ENCODE assay signal across 8 cellular contexts in the genomic region with DNA sequence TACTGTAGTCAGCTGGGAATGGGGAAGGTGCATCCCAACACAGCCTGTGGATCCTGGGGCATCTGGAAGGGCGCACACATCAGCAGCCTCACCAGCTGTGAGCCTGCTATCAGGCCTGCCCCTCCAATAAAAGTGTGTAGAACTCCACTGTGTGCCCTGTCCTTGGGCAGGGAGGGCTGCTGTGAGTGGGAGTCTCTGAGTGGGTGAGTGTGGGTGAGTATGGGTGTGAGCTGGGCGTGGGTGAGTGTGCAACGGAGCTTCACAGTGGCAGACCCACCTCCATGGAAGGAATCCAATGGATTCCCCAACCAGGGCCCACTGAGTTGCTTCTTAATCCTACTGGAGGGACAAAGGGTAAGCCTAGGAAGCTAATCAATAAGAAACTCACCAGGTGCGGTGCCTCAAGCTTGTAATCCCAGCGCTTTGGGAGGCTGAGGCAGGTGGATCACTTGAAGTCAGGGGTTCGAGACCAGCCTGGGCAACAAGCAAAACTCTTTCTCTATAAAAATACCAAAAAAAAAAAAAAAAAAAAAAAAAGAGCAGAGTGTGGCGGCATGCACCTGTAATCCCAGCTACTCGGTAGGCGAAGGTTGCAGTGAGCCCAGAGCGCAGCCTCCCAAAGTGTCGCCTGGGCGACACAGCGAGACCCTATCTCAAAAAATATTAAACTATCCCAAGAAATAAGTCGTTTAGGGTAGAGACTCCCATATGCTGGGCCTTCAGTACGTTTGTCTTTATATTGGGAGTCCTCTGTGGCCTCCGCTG. TPM values are rescaled to one million over a fixed set of nuclear protein-coding genes. Genes with fewer than 3 reads are reported as not detected.
A peak's percentile ranks its signal among the peaks of the same experiment; 100 is the strongest.
DNase-seq lines count a peak whose midpoint lies in the region; ATAC-seq, FAIRE-seq and TF ChIP-seq lines count a peak whose summit lies in the region.

No MANE protein-coding gene starts in this region.

- SMC1A ChIA-PET in GM12878 (lab: Charles Lee; ENCODE audit: uncharacterized antibody, unreplicated experiment) = interaction anchor here (0.8 to 4.1 kb wide), 5 partner anchors 20 to 318 kb away, joined by 3 to 18 read pairs (median 6); a partner anchor contains a TSS

- H3K79me2 ChIP-seq in GM12878 (ENCODE audit: control insufficient read depth, insufficient read depth, low read length) = peaks cover 24% of the 10 kb centered on the region

- H3K36me3 Mint-ChIP-seq in activated naive CD4-positive, alpha-beta T cell treated with anti-CD3 and anti-CD28 coated beads, Interleukin-2, amount 50 U/mL, for 24 hours = peaks cover 3% of the 10 kb centered on the region

- H4K20me1 ChIP-seq in GM12878 (ENCODE audit: control insufficient read depth, insufficient read depth) = no peaks in the 10 kb centered on the region

- DNase-seq in activated naive CD4-positive, alpha-beta T cell (lab: John Stamatoyannopoulos, UW) = no peak
- DNase-seq in GM12878 (ENCODE audit: low read depth, low spot score) (no peak), upper lobe of left lung (no peak), urothelium cell line (ENCODE audit: low spot score) (no peak), iPS-NIHi7 (ENCODE audit: extremely low spot score) (no peak)
- DNase-seq in stimulated activated CD4-positive, alpha-beta T cell treated with anti-CD3 and anti-CD28 coated beads, Interleukin-15, amount 100 ng/mL, for 24 hours = no peak

- H2AFZ ChIP-seq in GM12878 (ENCODE audit: control insufficient read depth, low read depth, low read length) = no peak overlapping the region

- no peak for TF ChIP-seq POLR2A in GM12878 (IDR thresholded peaks at IDR 0.05; ENCODE audit: low read depth, low read length)
- no peak for TF ChIP-seq POLR2A in upper lobe of left lung (IDR thresholded peaks at IDR 0.05)

- intact Hi-C loops in GM12878 (cut with micrococcal nuclease; ENCODE audit: unreplicated experiment) = loop anchor here (1.0 kb wide), 1 partner anchor 19 kb away; a partner anchor contains a TSS

- WGBS in GM12878 (ENCODE audit: insufficient coverage, insufficient replicate concordance, low lambda C conversion rate, missing lambda C conversion rate) = 76% methylated on average over 15 of the region's 16 CpGs
- 77 to 81% methylated on average over 14 to 15 of the region's 16 CpGs for WGBS in upper lobe of left lung, 2 donors

- no peaks in the 10 kb centered on the region for H3K27me3 ChIP-seq in GM12878 (replicated peaks in 1 of 2; ENCODE audit: control insufficient read depth in 2 of 2, insufficient read depth in 2 of 2, low read length in 1 of 2)
- no peaks in the 10 kb centered on the region for H3K27me3 ChIP-seq in mononuclear cell (ENCODE audit: insufficient read depth, low read length)
- H3K27me3 ChIP-seq in upper lobe of left lung = no peaks in the 10 kb centered on the region

- peaks cover 11% of the 10 kb centered on the region for H3K4me1 Mint-ChIP-seq in activated naive CD4-positive, alpha-beta T cell treated with anti-CD3 and anti-CD28 coated beads, Interleukin-2, amount 50 U/mL, for 24 hours

- no peak for ATAC-seq in GM12878
- ATAC-seq in upper lobe of left lung (ENCODE audit: low FRiP score in 2 of 2) = no peak

- no peak overlapping the region for H3K27ac ChIP-seq in GM12878 (ENCODE audit: control insufficient read depth, insufficient read depth)
- H3K27ac ChIP-seq in upper lobe of left lung = peak overlapping the region in 3 of 4 donors; percentile 76 to 95 (median 85)

- no peaks in the 10 kb centered on the region for H3K27me3 Mint-ChIP-seq in activated naive CD4-positive, alpha-beta T cell treated with anti-CD3 and anti-CD28 coated beads, Interleukin-2, amount 50 U/mL, for 24 hours

- RAD21 ChIA-PET in GM12878 (lab: Charles Lee; ENCODE audit: unreplicated experiment) = interaction anchor here (0.9 to 4.5 kb wide), 14 partner anchors 9 to 318 kb away, joined by 3 to 24 read pairs (median 3); a partner anchor contains a TSS

- peak overlapping the region; percentile 86 for H3K4me3 Mint-ChIP-seq in activated naive CD4-positive, alpha-beta T cell treated with anti-CD3 and anti-CD28 coated beads, Interleukin-2, amount 50 U/mL, for 24 hours

- H3K4me3 ChIP-seq in GM12878 (peak overlapping the region; percentile 87; the same call in 1 of the 2 replicates), mononuclear cell (ENCODE audit: low read length) (peak overlapping the region; percentile 93), upper lobe of left lung (peak overlapping the region in 3 of 4 donors; percentile 55 to 85 (median 64))

- FAIRE-seq in GM12878 (lab: Jason Lieb, UNC) (no peak), urothelium cell line (lab: Jason Lieb, UNC) (no peak)

- peaks cover 22 to 23% of the 10 kb centered on the region in 2 experiments for H3K36me3 ChIP-seq in GM12878 (ENCODE audit: control insufficient read depth in 2 of 2, insufficient read depth in 2 of 2, low read length in 1 of 2)
- peaks cover 12 to 48% (median 41%) of the 10 kb centered on the region in 4 donors for H3K36me3 ChIP-seq in upper lobe of left lung

- H3K9me3 ChIP-seq in GM12878 (replicated peaks; ENCODE audit: control insufficient read depth, insufficient read depth, low read length) = no peaks in the 10 kb centered on the region
- no peaks in the 10 kb centered on the region for H3K9me3 ChIP-seq in mononuclear cell (ENCODE audit: low read depth, low read length)
- H3K9me3 ChIP-seq in upper lobe of left lung = no peaks in the 10 kb centered on the region

- H3K9me3 Mint-ChIP-seq in activated naive CD4-positive, alpha-beta T cell treated with anti-CD3 and anti-CD28 coated beads, Interleukin-2, amount 50 U/mL, for 24 hours = no peaks in the 10 kb centered on the region

- H3K4me2 ChIP-seq in GM12878 (ENCODE audit: control insufficient read depth, insufficient read depth) = peak overlapping the region; percentile 45; the same call in 1 of the 2 replicates

- in situ Hi-C loops in GM12878 (cut with MboI) = loop anchor here (25.0 kb wide), 1 partner anchor 1367 kb away; a partner anchor contains a TSS

- POLR2A ChIA-PET in GM12878 (lab: Charles Lee) = interaction anchor here (0.6 to 3.6 kb wide), 15 partner anchors 8 to 748 kb away, joined by 3 to 26 read pairs (median 3); a partner anchor contains a TSS

- peak overlapping the region; percentile 88 for H3K27ac Mint-ChIP-seq in activated naive CD4-positive, alpha-beta T cell treated with anti-CD3 and anti-CD28 coated beads, Interleukin-2, amount 50 U/mL, for 24 hours

- no peak for TF ChIP-seq RAD21 in GM12878 (IDR thresholded peaks at IDR 0.05; ENCODE audit: insufficient read depth, low read depth, low read length)

- TF ChIP-seq EP300 in GM12878 (IDR thresholded peaks at IDR 0.05; ENCODE audit: borderline replicate concordance in 1 of 2, control insufficient read depth in 1 of 2, low read depth in 2 of 2, low read length in 2 of 2) (no peak), upper lobe of left lung (IDR thresholded peaks at IDR 0.05) (no peak)

- H3K9ac ChIP-seq in GM12878 (ENCODE audit: control insufficient read depth, insufficient read depth, low read length) = no peak overlapping the region

- H3K4me1 ChIP-seq in GM12878 (ENCODE audit: control insufficient read depth, insufficient read depth, low read length) (peaks cover 3% of the 10 kb centered on the region; the same call in 1 of the 2 replicates), mononuclear cell (ENCODE audit: insufficient read depth, low read length) (peaks cover 32% of the 10 kb centered on the region), upper lobe of left lung (peaks cover 23 to 35% (median 25%) of the 10 kb centered on the region in 4 donors)

- BruUV-seq in GM12878 (replicated peaks; lab: Mats Ljungman, UMichigan) = no TSS peak

- CTCF ChIA-PET in GM12878 (lab: Yijun Ruan, JAX) = interaction anchor here (0.8 to 6.4 kb wide), 9 partner anchors 11 to 1307 kb away, joined by 3 to 74 read pairs (median 5); a partner anchor contains a TSS

- no peak for TF ChIP-seq CTCF in GM12878 (IDR thresholded peaks at IDR 0.05 in 2 of 3, conservative IDR thresholded peaks at IDR 0.05 in 1 of 3; ENCODE audit: control insufficient read depth in 2 of 3, extremely low read depth in 1 of 3, insufficient read depth in 1 of 3, low read depth in 3 of 3, low read length in 3 of 3)
- TF ChIP-seq CTCF in upper lobe of left lung (IDR thresholded peaks at IDR 0.05) = no peak

RNA-seq across cellular contexts. Expression of a gene that starts 0.6 kb away (rescaled TPM):
- total RNA-seq in GM12878 (2013; cell fraction: nucleolus; rRNA removed) = 79.1 and 84.8 TPM in 2 replicates
- total RNA-seq in GM12878 (2014; rRNA removed) (19.5 and 19.7 TPM in 2 replicates), GM12878 (2014; rRNA removed; fragmentation: Illumina TruSeq; extraction: Trizol) (10.0 and 10.6 TPM in 2 replicates), GM12878 (2021) (23.5 and 25.6 TPM in 2 replicates), mononuclear cell (1.3 TPM), upper lobe of left lung (10 to 100 TPM in 2 of 6 donors, 1 to 10 TPM in 4; 3.8 to 21.0 (median 9.4) TPM)
- polyA plus RNA-seq in GM12878 (2011; ENCODE audit: low read depth) = 8.6 TPM
- polyA plus RNA-seq in GM12878 (2011; rRNA removed) (19.1 and 22.1 TPM in 2 replicates), GM12878 (2014; fragmentation: Illumina TruSeq; extraction: Trizol) (10.7 and 11.5 TPM in 2 replicates), GM12878 (2014; fragmentation: Nextera tagmentation; extraction: Ambion mirVana) (1 to 10 TPM; 5.2 to 8.0 TPM), GM12878 (2014; rRNA removed) (27.3 and 27.4 TPM in 2 replicates), GM12878 (2016; fragmentation: Nextera tagmentation; extraction: Ambion mirVana) (10 to 100 TPM; 29.5 to 30.4 TPM)
- 13.5 and 18.1 TPM in 2 replicates for polyA plus RNA-seq in GM12878 (2011; cell fraction: cytosol; rRNA removed)
- 121 and 130 TPM in 2 replicates for polyA plus RNA-seq in GM12878 (2011; cell fraction: nucleus; rRNA removed)
- 15.9 and 16.7 TPM in 2 replicates for polyA plus RNA-seq in GM12878 (2012)
- 11.0 and 13.1 TPM in 2 replicates for polyA minus RNA-seq in GM12878 (2011; rRNA and poly(A)+ RNA removed)
- 4.5 and 7.6 TPM in 2 replicates for polyA minus RNA-seq in GM12878 (2011; cell fraction: cytosol; rRNA and poly(A)+ RNA removed)
- 18.5 and 31.2 TPM in 2 replicates for polyA minus RNA-seq in GM12878 (2011; cell fraction: nucleus; rRNA and poly(A)+ RNA removed)

RNA-seq across cellular contexts. Expression of a gene that starts 19.0 kb away (rescaled TPM):
- 81.1 and 96.0 TPM in 2 replicates for total RNA-seq in GM12878 (2013; cell fraction: nucleolus; rRNA removed)
- total RNA-seq in GM12878 (2014; rRNA removed) (31.6 and 40.4 TPM in 2 replicates), GM12878 (2014; rRNA removed; fragmentation: Illumina TruSeq; extraction: Trizol) (21.3 TPM in 2 replicates), GM12878 (2021) (56.3 and 58.9 TPM in 2 replicates), mononuclear cell (14.4 TPM), upper lobe of left lung (100 to 1,000 TPM in 1 of 6 donors, 10 to 100 TPM in 5; 40.7 to 108 (median 61.9) TPM)
- 23.7 TPM for polyA plus RNA-seq in GM12878 (2011; ENCODE audit: low read depth)
- polyA plus RNA-seq in GM12878 (2011; rRNA removed) (24.2 and 40.5 TPM in 2 replicates), GM12878 (2014; fragmentation: Illumina TruSeq; extraction: Trizol) (12.6 and 22.1 TPM in 2 replicates), GM12878 (2014; fragmentation: Nextera tagmentation; extraction: Ambion mirVana) (10 to 100 TPM; 10.3 to 19.8 TPM), GM12878 (2014; rRNA removed) (44.5 and 48.8 TPM in 2 replicates), GM12878 (2016; fragmentation: Nextera tagmentation; extraction: Ambion mirVana) (10 to 100 TPM; 56.6 to 57.8 TPM)
- 45.4 and 64.5 TPM in 2 replicates for polyA plus RNA-seq in GM12878 (2011; cell fraction: cytosol; rRNA removed)
- polyA plus RNA-seq in GM12878 (2011; cell fraction: nucleus; rRNA removed) = 188 and 193 TPM in 2 replicates
- 43.0 and 46.7 TPM in 2 replicates for polyA plus RNA-seq in GM12878 (2012)
- polyA minus RNA-seq in GM12878 (2011; rRNA and poly(A)+ RNA removed) = 53.8 and 78.0 TPM in 2 replicates
- polyA minus RNA-seq in GM12878 (2011; cell fraction: cytosol; rRNA and poly(A)+ RNA removed) = 17.4 and 27.0 TPM in 2 replicates
- polyA minus RNA-seq in GM12878 (2011; cell fraction: nucleus; rRNA and poly(A)+ RNA removed) = 46.8 and 70.7 TPM in 2 replicates

RNA-seq across cellular contexts. Expression of a gene that starts 21.8 kb away (rescaled TPM):
- total RNA-seq in GM12878 (2013; cell fraction: nucleolus; rRNA removed) = 34.1 and 48.7 TPM in 2 replicates
- 25.7 and 27.7 TPM in 2 replicates for total RNA-seq in GM12878 (2014; rRNA removed)
- total RNA-seq in GM12878 (2014; rRNA removed; fragmentation: Illumina TruSeq; extraction: Trizol) = 19.9 and 21.0 TPM in 2 replicates
- total RNA-seq in GM12878 (2021) = 20.3 and 24.6 TPM in 2 replicates
- 8.8 TPM for polyA plus RNA-seq in GM12878 (2011; ENCODE audit: low read depth)
- 15.2 and 19.3 TPM in 2 replicates for polyA plus RNA-seq in GM12878 (2011; rRNA removed)
- polyA plus RNA-seq in GM12878 (2011; cell fraction: cytosol; rRNA removed) = 24.1 and 26.6 TPM in 2 replicates
- polyA plus RNA-seq in GM12878 (2011; cell fraction: nucleus; rRNA removed) = 18.4 and 21.1 TPM in 2 replicates
- polyA plus RNA-seq in GM12878 (2012) = 11.5 and 16.8 TPM in 2 replicates
- polyA plus RNA-seq in GM12878 (2014; fragmentation: Illumina TruSeq; extraction: Trizol) = 22.2 and 25.7 TPM in 2 replicates
- polyA plus RNA-seq in GM12878 (2014; fragmentation: Nextera tagmentation; extraction: Ambion mirVana) = 1 to 10 TPM; 5.6 to 9.0 TPM
- polyA plus RNA-seq in GM12878 (2014; rRNA removed) = 30.4 and 32.2 TPM in 2 replicates
- polyA plus RNA-seq in GM12878 (2016; fragmentation: Nextera tagmentation; extraction: Ambion mirVana) = 10 to 100 TPM; 35.9 to 39.5 TPM
- 22.6 and 28.6 TPM in 2 replicates for polyA minus RNA-seq in GM12878 (2011; rRNA and poly(A)+ RNA removed)
- polyA minus RNA-seq in GM12878 (2011; cell fraction: cytosol; rRNA and poly(A)+ RNA removed) = 5.5 and 6.2 TPM in 2 replicates
- 24.1 and 39.4 TPM in 2 replicates for polyA minus RNA-seq in GM12878 (2011; cell fraction: nucleus; rRNA and poly(A)+ RNA removed)
- total RNA-seq in mononuclear cell = 5.0 TPM
- total RNA-seq in upper lobe of left lung = 10 to 100 TPM in 5 of 6 donors, 1 to 10 TPM in 1; 5.0 to 19.3 (median 12.5) TPM

RNA-seq across cellular contexts. Expression of a gene that starts 40.2 kb away (rescaled TPM):
- total RNA-seq in GM12878 (2013; cell fraction: nucleolus; rRNA removed) = 219 and 229 TPM in 2 replicates
- total RNA-seq in GM12878 (2014; rRNA removed) = 139 and 158 TPM in 2 replicates
- 150 and 156 TPM in 2 replicates for total RNA-seq in GM12878 (2014; rRNA removed; fragmentation: Illumina TruSeq; extraction: Trizol)
- 108 and 113 TPM in 2 replicates for total RNA-seq in GM12878 (2021)
- 74.2 TPM for polyA plus RNA-seq in GM12878 (2011; ENCODE audit: low read depth)
- polyA plus RNA-seq in GM12878 (2011; rRNA removed) = 241 and 262 TPM in 2 replicates
- 209 and 229 TPM in 2 replicates for polyA plus RNA-seq in GM12878 (2011; cell fraction: cytosol; rRNA removed)
- polyA plus RNA-seq in GM12878 (2011; cell fraction: nucleus; rRNA removed) = 514 and 607 TPM in 2 replicates
- 59.3 and 84.1 TPM in 2 replicates for polyA plus RNA-seq in GM12878 (2012)
- polyA plus RNA-seq in GM12878 (2014; fragmentation: Illumina TruSeq; extraction: Trizol) = 161 and 192 TPM in 2 replicates
- polyA plus RNA-seq in GM12878 (2014; fragmentation: Nextera tagmentation; extraction: Ambion mirVana) = 100 to 1,000 TPM; 100 to 130 TPM
- 118 and 133 TPM in 2 replicates for polyA plus RNA-seq in GM12878 (2014; rRNA removed)
- polyA plus RNA-seq in GM12878 (2016; fragmentation: Nextera tagmentation; extraction: Ambion mirVana) = 100 to 1,000 TPM; 109 to 110 TPM
- polyA minus RNA-seq in GM12878 (2011; rRNA and poly(A)+ RNA removed) = 232 and 236 TPM in 2 replicates
- polyA minus RNA-seq in GM12878 (2011; cell fraction: cytosol; rRNA and poly(A)+ RNA removed) = 75.6 and 81.0 TPM in 2 replicates
- polyA minus RNA-seq in GM12878 (2011; cell fraction: nucleus; rRNA and poly(A)+ RNA removed) = 105 and 119 TPM in 2 replicates
- total RNA-seq in mononuclear cell = 15.0 TPM
- 10 to 100 TPM in 3 of 6 donors, 1 to 10 TPM in 3; 4.1 to 20.0 (median 10.7) TPM for total RNA-seq in upper lobe of left lung

RNA-seq across cellular contexts. Expression of a gene that starts 51.0 kb away (rescaled TPM):
- 183 and 231 TPM in 2 replicates for total RNA-seq in GM12878 (2013; cell fraction: nucleolus; rRNA removed)
- total RNA-seq in GM12878 (2014; rRNA removed) = 25.4 and 29.5 TPM in 2 replicates
- 16.6 and 18.0 TPM in 2 replicates for total RNA-seq in GM12878 (2014; rRNA removed; fragmentation: Illumina TruSeq; extraction: Trizol)
- 62.4 and 79.4 TPM in 2 replicates for total RNA-seq in GM12878 (2021)
- 21.4 TPM for polyA plus RNA-seq in GM12878 (2011; ENCODE audit: low read depth)
- 19.4 and 38.9 TPM in 2 replicates for polyA plus RNA-seq in GM12878 (2011; rRNA removed)
- 46.4 and 74.6 TPM in 2 replicates for polyA plus RNA-seq in GM12878 (2011; cell fraction: cytosol; rRNA removed)
- 937 and 972 TPM in 2 replicates for polyA plus RNA-seq in GM12878 (2011; cell fraction: nucleus; rRNA removed)
- polyA plus RNA-seq in GM12878 (2012) = 39.6 and 54.1 TPM in 2 replicates
- polyA plus RNA-seq in GM12878 (2014; fragmentation: Illumina TruSeq; extraction: Trizol) = 26.9 and 47.8 TPM in 2 replicates
- 1 to 10 TPM; 4.2 to 4.4 TPM for polyA plus RNA-seq in GM12878 (2014; fragmentation: Nextera tagmentation; extraction: Ambion mirVana)
- 66.4 and 71.1 TPM in 2 replicates for polyA plus RNA-seq in GM12878 (2014; rRNA removed)
- polyA plus RNA-seq in GM12878 (2016; fragmentation: Nextera tagmentation; extraction: Ambion mirVana) = 10 to 100 TPM; 13.7 to 16.8 TPM
- 36.3 and 44.3 TPM in 2 replicates for polyA minus RNA-seq in GM12878 (2011; rRNA and poly(A)+ RNA removed)
- polyA minus RNA-seq in GM12878 (2011; cell fraction: cytosol; rRNA and poly(A)+ RNA removed) = 8.0 and 15.0 TPM in 2 replicates
- 124 and 200 TPM in 2 replicates for polyA minus RNA-seq in GM12878 (2011; cell fraction: nucleus; rRNA and poly(A)+ RNA removed)
- 38.8 TPM for total RNA-seq in mononuclear cell
- total RNA-seq in upper lobe of left lung = 100 to 1,000 TPM in 2 of 6 donors, 10 to 100 TPM in 4; 36.8 to 219 (median 90.1) TPM
